1 cellular context compared by ENCODE assay signal in the genomic region with DNA sequence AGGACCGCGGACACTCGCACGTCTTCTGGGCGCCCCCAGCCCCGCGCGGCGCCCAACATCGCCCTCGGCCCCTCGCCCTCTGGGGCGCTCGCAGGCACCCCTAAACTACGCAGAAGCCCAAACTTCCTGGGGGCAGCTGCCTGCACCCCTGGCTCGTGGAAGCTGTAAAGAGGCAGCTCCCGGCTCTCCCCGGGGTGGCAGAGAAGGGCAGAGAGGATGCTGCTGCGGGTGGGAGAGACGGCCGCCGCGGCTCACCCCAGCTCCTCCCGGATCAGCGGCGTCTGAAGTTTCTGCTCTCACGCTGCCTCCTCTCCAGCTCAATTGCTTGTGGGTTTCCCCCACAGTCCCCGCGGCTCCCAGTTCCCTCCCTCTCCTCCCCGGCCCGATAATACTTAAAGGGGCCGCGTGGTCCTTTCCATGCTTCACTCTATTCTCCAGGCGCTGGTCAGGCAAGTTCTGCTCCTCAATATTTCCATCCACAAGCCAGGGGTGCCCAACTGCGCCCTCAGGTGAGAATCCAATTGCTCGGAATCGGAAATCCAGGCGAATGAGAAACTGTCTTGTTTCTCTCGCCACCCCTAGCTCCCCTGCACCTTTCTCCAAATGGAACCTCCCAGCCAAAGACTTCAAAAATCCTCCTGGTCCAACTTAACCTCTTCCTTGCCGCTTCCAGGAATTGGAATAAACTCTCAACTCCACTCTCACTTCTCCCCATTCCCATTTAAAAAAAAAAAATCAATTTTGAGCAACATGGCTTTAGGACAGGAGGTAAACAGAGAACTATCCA.
A peak's percentile ranks its signal among the peaks of the same experiment; 100 is the strongest.
TF ChIP-seq lines count a peak whose summit lies in the region.

No MANE protein-coding gene starts in this region.

TF ChIP-seq in HEK293, 187 proteins besides CTCF, POLR2A, EP300 and RAD21 (continued from another document and continues in another):
- TF ChIP-seq ZNF518A (tag by site-specific recombination; conservative IDR thresholded peaks at IDR 0.05; ENCODE audit: low read depth) (no peak; the same call in 1 of the 2 replicates), ZNF221 (tag by site-specific recombination; IDR thresholded peaks at IDR 0.05; ENCODE audit: borderline replicate concordance) (no peak), ZNF785 (tag by site-specific recombination; IDR thresholded peaks at IDR 0.05) (no peak), ZNF26 (tag by site-specific recombination; IDR thresholded peaks at IDR 0.05) (no peak), ZNF391 (tag by site-specific recombination; IDR thresholded peaks at IDR 0.05; ENCODE audit: borderline replicate concordance, low read depth) (no peak), ZNF596 (tag by site-specific recombination; IDR thresholded peaks at IDR 0.05) (no peak), ZNF777 (tag by site-specific recombination; IDR thresholded peaks at IDR 0.05; ENCODE audit: borderline replicate concordance) (no peak), ZNF624 (tag by site-specific recombination; IDR thresholded peaks at IDR 0.05) (no peak), ZNF76 (tag by site-specific recombination; IDR thresholded peaks at IDR 0.05; ENCODE audit: borderline replicate concordance, low read depth) (peak; percentile 85), ZNF184 (tag by site-specific recombination; IDR thresholded peaks at IDR 0.05) (0 out of 2 replicates have a peak, but pooled peaks have one; percentile 82), ZNF768 (tag by site-specific recombination; IDR thresholded peaks at IDR 0.05) (no peak), ZNF157 (tag by site-specific recombination; IDR thresholded peaks at IDR 0.05) (no peak), ZNF138 (tag by site-specific recombination; IDR thresholded peaks at IDR 0.05; ENCODE audit: borderline replicate concordance) (no peak), ZNF416 (tag by site-specific recombination; IDR thresholded peaks at IDR 0.05) (no peak), HIC1 (tag by site-specific recombination; IDR thresholded peaks at IDR 0.05) (peak; percentile 34; the same call in 1 of the 2 replicates), ZNF571 (tag by site-specific recombination; IDR thresholded peaks at IDR 0.05) (no peak), ZNF660 (tag by site-specific recombination; IDR thresholded peaks at IDR 0.05) (no peak), ZEB2 (tag by site-specific recombination; IDR thresholded peaks at IDR 0.05) (0 out of 2 replicates have a peak, but pooled peaks have one; percentile 16), ZNF112 (tag by site-specific recombination; IDR thresholded peaks at IDR 0.05) (no peak), ZFP3 (tag by site-specific recombination; IDR thresholded peaks at IDR 0.05; ENCODE audit: low read depth) (no peak), ZIC2 (tag by site-specific recombination; IDR thresholded peaks at IDR 0.05) (no peak), ZNF514 (tag by site-specific recombination; IDR thresholded peaks at IDR 0.05) (no peak), PRDM6 (tag by site-specific recombination; IDR thresholded peaks at IDR 0.05) (no peak; the same call in 1 of the 2 replicates), SCRT2 (tag by site-specific recombination; IDR thresholded peaks at IDR 0.05) (no peak), ZNF626 (tag by site-specific recombination; IDR thresholded peaks at IDR 0.05) (no peak), GLI2 (tag by site-specific recombination; IDR thresholded peaks at IDR 0.05; ENCODE audit: borderline replicate concordance, low read depth) (no peak), PRDM10 (tag by site-specific recombination; IDR thresholded peaks at IDR 0.05) (peak; percentile 99), ZNF654 (tag by site-specific recombination; IDR thresholded peaks at IDR 0.05; ENCODE audit: low read depth) (no peak; the same call in 1 of the 2 replicates)
- TF ChIP-seq, protein P1, sequence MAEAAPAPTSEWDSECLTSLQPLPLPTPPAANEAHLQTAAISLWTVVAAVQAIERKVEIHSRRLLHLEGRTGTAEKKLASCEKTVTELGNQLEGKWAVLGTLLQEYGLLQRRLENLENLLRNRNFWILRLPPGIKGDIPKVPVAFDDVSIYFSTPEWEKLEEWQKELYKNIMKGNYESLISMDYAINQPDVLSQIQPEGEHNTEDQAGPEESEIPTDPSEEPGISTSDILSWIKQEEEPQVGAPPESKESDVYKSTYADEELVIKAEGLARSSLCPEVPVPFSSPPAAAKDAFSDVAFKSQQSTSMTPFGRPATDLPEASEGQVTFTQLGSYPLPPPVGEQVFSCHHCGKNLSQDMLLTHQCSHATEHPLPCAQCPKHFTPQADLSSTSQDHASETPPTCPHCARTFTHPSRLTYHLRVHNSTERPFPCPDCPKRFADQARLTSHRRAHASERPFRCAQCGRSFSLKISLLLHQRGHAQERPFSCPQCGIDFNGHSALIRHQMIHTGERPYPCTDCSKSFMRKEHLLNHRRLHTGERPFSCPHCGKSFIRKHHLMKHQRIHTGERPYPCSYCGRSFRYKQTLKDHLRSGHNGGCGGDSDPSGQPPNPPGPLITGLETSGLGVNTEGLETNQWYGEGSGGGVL (tag by site-specific recombination; IDR thresholded peaks at IDR 0.05), result peak; percentile 94
- TF ChIP-seq, protein P2, sequence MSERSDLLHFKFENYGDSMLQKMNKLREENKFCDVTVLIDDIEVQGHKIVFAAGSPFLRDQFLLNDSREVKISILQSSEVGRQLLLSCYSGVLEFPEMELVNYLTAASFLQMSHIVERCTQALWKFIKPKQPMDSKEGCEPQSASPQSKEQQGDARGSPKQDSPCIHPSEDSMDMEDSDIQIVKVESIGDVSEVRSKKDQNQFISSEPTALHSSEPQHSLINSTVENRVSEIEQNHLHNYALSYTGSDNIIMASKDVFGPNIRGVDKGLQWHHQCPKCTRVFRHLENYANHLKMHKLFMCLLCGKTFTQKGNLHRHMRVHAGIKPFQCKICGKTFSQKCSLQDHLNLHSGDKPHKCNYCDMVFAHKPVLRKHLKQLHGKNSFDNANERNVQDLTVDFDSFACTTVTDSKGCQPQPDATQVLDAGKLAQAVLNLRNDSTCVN (tag by site-specific recombination; optimal IDR thresholded peaks at IDR 0.05), result peak; percentile 66
- TF ChIP-seq, protein P3, sequence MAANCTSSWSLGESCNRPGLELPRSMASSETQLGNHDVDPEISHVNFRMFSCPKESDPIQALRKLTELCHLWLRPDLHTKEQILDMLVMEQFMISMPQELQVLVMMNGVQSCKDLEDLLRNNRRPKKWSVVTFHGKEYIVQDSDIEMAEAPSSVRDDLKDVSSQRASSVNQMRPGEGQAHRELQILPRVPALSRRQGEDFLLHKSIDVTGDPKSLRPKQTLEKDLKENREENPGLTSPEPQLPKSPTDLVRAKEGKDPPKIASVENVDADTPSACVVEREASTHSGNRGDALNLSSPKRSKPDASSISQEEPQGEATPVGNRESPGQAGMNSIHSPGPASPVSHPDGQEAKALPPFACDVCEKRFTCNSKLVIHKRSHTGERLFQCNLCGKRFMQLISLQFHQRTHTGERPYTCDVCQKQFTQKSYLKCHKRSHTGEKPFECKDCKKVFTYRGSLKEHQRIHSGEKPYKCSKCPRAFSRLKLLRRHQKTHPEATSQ (tag by site-specific recombination; IDR thresholded peaks at IDR 0.05), result no peak
- TF ChIP-seq, protein P4, sequence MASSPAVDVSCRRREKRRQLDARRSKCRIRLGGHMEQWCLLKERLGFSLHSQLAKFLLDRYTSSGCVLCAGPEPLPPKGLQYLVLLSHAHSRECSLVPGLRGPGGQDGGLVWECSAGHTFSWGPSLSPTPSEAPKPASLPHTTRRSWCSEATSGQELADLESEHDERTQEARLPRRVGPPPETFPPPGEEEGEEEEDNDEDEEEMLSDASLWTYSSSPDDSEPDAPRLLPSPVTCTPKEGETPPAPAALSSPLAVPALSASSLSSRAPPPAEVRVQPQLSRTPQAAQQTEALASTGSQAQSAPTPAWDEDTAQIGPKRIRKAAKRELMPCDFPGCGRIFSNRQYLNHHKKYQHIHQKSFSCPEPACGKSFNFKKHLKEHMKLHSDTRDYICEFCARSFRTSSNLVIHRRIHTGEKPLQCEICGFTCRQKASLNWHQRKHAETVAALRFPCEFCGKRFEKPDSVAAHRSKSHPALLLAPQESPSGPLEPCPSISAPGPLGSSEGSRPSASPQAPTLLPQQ (tag by site-specific recombination; IDR thresholded peaks at IDR 0.05), result peak; percentile 99
